ENCODE assay signal across 2 cellular contexts in the genomic region with DNA sequence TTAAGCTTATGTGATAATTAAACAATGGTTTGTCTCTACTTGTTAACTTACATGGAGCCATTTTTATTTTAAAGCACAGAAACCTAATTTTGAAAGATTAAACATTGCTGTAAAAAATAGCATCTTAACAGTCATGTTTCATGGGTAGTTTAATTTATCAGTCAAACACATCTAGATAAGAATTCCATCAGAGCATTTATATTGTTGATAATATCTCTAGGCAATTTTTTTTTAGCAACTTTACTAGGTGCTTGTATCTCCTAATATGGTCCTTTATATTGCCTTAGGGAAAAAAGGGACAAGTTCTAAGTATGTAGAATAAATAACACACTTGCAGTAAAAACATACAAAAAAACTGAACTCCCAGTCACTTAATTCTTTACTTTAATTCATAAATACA.
TF ChIP-seq lines count a peak whose summit lies in the region.

No MANE protein-coding gene starts in this region.

TF ChIP-seq in SK-N-SH, 30 proteins besides CTCF, POLR2A, EP300 and RAD21 (continued from another document):
- TF ChIP-seq, protein P1, sequence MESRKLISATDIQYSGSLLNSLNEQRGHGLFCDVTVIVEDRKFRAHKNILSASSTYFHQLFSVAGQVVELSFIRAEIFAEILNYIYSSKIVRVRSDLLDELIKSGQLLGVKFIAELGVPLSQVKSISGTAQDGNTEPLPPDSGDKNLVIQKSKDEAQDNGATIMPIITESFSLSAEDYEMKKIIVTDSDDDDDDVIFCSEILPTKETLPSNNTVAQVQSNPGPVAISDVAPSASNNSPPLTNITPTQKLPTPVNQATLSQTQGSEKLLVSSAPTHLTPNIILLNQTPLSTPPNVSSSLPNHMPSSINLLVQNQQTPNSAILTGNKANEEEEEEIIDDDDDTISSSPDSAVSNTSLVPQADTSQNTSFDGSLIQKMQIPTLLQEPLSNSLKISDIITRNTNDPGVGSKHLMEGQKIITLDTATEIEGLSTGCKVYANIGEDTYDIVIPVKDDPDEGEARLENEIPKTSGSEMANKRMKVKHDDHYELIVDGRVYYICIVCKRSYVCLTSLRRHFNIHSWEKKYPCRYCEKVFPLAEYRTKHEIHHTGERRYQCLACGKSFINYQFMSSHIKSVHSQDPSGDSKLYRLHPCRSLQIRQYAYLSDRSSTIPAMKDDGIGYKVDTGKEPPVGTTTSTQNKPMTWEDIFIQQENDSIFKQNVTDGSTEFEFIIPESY (IDR thresholded peaks at IDR 0.05; ENCODE audit: borderline replicate concordance, low read depth), result no peak
- TF ChIP-seq NRF1 (IDR thresholded peaks at IDR 0.05; ENCODE audit: low read depth, low read length) (no peak), MXI1 (IDR thresholded peaks at IDR 0.05; ENCODE audit: low read depth, low read length) (no peak)

TF ChIP-seq in SK-N-SH treated with all-trans-retinoic acid at 6 μM for 48 hours, 23 proteins besides CTCF, POLR2A, EP300 and RAD21 (continued from another document):
- TF ChIP-seq, protein P2, sequence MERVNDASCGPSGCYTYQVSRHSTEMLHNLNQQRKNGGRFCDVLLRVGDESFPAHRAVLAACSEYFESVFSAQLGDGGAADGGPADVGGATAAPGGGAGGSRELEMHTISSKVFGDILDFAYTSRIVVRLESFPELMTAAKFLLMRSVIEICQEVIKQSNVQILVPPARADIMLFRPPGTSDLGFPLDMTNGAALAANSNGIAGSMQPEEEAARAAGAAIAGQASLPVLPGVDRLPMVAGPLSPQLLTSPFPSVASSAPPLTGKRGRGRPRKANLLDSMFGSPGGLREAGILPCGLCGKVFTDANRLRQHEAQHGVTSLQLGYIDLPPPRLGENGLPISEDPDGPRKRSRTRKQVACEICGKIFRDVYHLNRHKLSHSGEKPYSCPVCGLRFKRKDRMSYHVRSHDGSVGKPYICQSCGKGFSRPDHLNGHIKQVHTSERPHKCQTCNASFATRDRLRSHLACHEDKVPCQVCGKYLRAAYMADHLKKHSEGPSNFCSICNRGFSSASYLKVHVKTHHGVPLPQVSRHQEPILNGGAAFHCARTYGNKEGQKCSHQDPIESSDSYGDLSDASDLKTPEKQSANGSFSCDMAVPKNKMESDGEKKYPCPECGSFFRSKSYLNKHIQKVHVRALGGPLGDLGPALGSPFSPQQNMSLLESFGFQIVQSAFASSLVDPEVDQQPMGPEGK (CRISPR knock-in tag; IDR thresholded peaks at IDR 0.05; ENCODE audit: borderline replicate concordance), result no peak
TF ChIP-seq in SK-N-SH treated with all-trans-retinoic acid at 6 μM for 48 hours: peak in this region for 0.
